In genomic region chr7:47647213-47647985, GRCh38 we compare ENCODE assay signal across 8 cellular contexts.
A peak's percentile ranks its signal among the peaks of the same experiment; 100 is the strongest.
DNase-seq lines count a peak whose midpoint lies in the region; ATAC-seq lines count a peak whose summit lies in the region.

No MANE protein-coding gene starts in this region.

- H3K4me1 Mint-ChIP-seq in memory B cell, result peaks cover 17% of the 10 kb centered on the region

- H3K27me3 Mint-ChIP-seq in memory B cell, result no peaks in the 10 kb centered on the region

- peak overlapping the region; percentile 27 for H3K4me3 Mint-ChIP-seq in memory B cell

- DNase-seq in NCI-H69 (lab: John Stamatoyannopoulos, UW) (peak; percentile 80), memory B cell (ENCODE audit: low spot score in 2 of 2) (no peak), AG20443 (ENCODE audit: low spot score) (no peak), SIG-M5 treated with dmso at 0.1 percent for 504 hours (lab: John Stamatoyannopoulos, UW; ENCODE audit: unreplicated experiment) (no peak), NCI-H1436 treated with DMSO at 0.1 percent for 48 hours (lab: John Stamatoyannopoulos, UW) (no peak)

- ATAC-seq in GM18498 (IDR thresholded peaks at IDR 0.05; ENCODE audit: unreplicated experiment) (peak; percentile 86), GM21526 (IDR thresholded peaks at IDR 0.05; ENCODE audit: low FRiP score, unreplicated experiment) (peak; percentile 83), memory B cell (ENCODE audit: low read depth) (peak; percentile 92), HG03460 (IDR thresholded peaks at IDR 0.05; ENCODE audit: unreplicated experiment) (no peak)

- peak overlapping the region; percentile 72 for H3K27ac Mint-ChIP-seq in memory B cell

- peaks cover 6% of the 10 kb centered on the region for H3K36me3 Mint-ChIP-seq in memory B cell

- H3K9me3 Mint-ChIP-seq in memory B cell, result peaks cover 7% of the 10 kb centered on the region
